In the genomic region with DNA sequence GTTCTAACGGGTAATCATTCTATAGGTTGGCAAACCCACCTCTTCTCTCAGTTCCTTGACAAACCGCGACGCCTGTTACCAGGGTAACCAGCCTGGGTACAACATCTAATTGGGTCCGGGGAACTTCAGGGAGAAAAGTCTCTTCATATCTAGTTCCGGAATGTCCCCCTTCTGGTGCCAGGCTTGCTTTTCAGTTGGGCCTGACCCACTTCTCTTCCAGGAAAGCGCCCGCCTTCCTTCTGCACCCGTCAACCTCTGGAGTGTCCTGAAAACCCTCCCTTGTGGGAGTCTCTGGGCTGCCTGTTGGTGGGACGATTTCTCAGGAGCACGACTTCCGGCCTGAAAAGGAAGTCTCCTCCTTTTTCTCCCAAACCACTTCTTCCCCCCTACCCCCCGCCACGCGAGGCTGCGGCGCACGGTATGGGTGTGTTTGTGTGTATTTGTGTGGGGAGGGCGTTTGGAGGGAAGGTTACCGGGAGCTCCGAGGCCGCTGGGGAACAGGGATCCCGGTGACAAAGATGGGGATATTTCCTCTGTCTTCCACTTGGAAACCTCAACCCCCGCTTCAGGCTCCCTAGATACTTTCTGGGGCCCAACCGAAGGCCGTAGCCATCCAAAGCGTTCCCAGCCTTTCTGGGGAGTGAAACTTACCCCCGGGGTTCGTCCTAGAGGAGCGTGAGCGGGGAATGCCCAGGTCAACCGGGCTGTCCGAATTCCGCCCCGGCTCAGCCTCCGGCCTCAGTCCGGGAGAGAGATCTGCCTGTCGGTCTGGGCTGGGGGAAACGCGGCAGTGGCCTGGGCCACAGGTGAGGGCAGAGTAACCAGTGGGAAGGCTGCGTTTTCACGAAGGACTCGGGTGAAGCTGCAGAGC, we compare ENCODE assay signal across 8 cellular contexts. TPM values are rescaled to one million over a fixed set of nuclear protein-coding genes. Genes with fewer than 3 reads are reported as not detected.
DNase-seq lines count a peak whose midpoint lies in the region; ATAC-seq and TF ChIP-seq lines count a peak whose summit lies in the region.

A gene with protein sequence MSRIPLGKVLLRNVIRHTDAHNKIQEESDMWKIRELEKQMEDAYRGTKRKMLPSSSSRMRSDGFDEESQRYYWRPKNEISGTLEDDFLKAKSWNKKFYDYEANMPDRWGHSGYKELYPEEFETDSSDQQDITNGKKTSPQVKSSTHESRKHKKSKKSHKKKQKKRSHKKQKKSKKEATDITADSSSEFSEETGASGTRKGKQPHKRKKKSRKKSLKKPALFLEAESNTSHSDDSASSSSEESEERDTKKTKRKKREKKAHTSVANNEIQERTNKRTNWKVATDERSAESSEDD (plus strand): TSS at position 359 of the 871 bp plus-strand sequence. CDS start 1,276 bp downstream, outside the sequence.
Gene PIH1D2 (minus strand): TSS at position 77 of the 871 bp plus-strand sequence. CDS start 843 bp downstream, outside the sequence.

- DNase-seq in NCI-H1930 (lab: John Stamatoyannopoulos, UW) (peak; percentile 68 to 77), T-helper 22 cell (ENCODE audit: low read depth) (peak; percentile 65), astrocyte of the hippocampus (ENCODE audit: low read depth, low spot score) (peak; percentile 90), hypothalamus (lab: John Stamatoyannopoulos, UW) (peak; percentile 27 to 97 (median 69)), retinal pigment epithelial cell (ENCODE audit: low read depth) (peak; percentile 59), mesenteric fat pad (ENCODE audit: low spot score) (no peak)

- H3K4me3 ChIP-seq in retinal pigment epithelial cell (ENCODE audit: low read length), result peak within 1 kb of the TSS; percentile 97

- peak; percentile 9 for TF ChIP-seq CTCF in retinal pigment epithelial cell (conservative IDR thresholded peaks at IDR 0.05; ENCODE audit: low read depth, low read length)

- ATAC-seq in GM18502 (IDR thresholded peaks at IDR 0.05; ENCODE audit: poor library complexity, unreplicated experiment) (peak; percentile 92), HG02938 (IDR thresholded peaks at IDR 0.05; ENCODE audit: unreplicated experiment) (peak; percentile 82)

RNA-seq across cellular contexts. Expression of the first gene that starts in this region (rescaled TPM):
- total RNA-seq in mesenteric fat pad, result 13.6 TPM

RNA-seq across cellular contexts. Expression of gene PIH1D2, which starts in this region (rescaled TPM):
- 1.5 TPM for total RNA-seq in mesenteric fat pad
